In genomic region chr1:205270764-205271163, GRCh38 we compare ENCODE assay signal across 12 cellular contexts. TPM values are rescaled to one million over a fixed set of nuclear protein-coding genes. Genes with fewer than 3 reads are reported as not detected.
DNase-seq lines count a peak whose midpoint lies in the region; ATAC-seq, FAIRE-seq and TF ChIP-seq lines count a peak whose summit lies in the region.
"Had no signal": no experiment of that assay in that cellular context is flagged by ENCODE, and none has a peak within 500 bp of the region (broad histone marks: within the 10 kb centered on the region; RNA-seq: fewer than 3 reads in every experiment).

No MANE protein-coding gene starts in this region.

- H3K36me3 ChIP-seq in HepG2 (replicated peaks in 1 of 2; ENCODE audit: control insufficient read depth in 1 of 2, insufficient read depth in 2 of 2, low read length in 2 of 2) (no peaks in the 10 kb centered on the region), right lobe of liver (no peaks in the 10 kb centered on the region), OCI-LY7 (ENCODE audit: insufficient read depth, low read length) (no peaks in the 10 kb centered on the region), H7 (replicated peaks; ENCODE audit: control insufficient read depth, insufficient read depth, low read length) (no peaks in the 10 kb centered on the region; the same call in 1 of the 2 replicates)
- H3K36me3 ChIP-seq: colonic mucosa, upper lobe of right lung had no signal

- no peak overlapping the region for H3K4me3 ChIP-seq in HepG2 (replicated peaks in 1 of 3; ENCODE audit: insufficient read depth in 1 of 3, low read depth in 2 of 3, low read length in 3 of 3)
- no peak overlapping the region for H3K4me3 ChIP-seq in right lobe of liver
- no peak overlapping the region for H3K4me3 ChIP-seq in OCI-LY7 (ENCODE audit: low read depth, low read length, poor library complexity, severe bottlenecking)
- no peak overlapping the region for H3K4me3 ChIP-seq in H7 (ENCODE audit: insufficient read depth, low read depth, low read length)
- H3K4me3 ChIP-seq: colonic mucosa, upper lobe of right lung had no signal

- TF ChIP-seq EP300 in HepG2 (IDR thresholded peaks at IDR 0.05; ENCODE audit: low read depth in 2 of 2, low read length in 2 of 2): no peak
- no peak for TF ChIP-seq EP300 in HepG2 (CRISPR knock-in tag; IDR thresholded peaks at IDR 0.05; ENCODE audit: borderline replicate concordance)

- H3K9me3 ChIP-seq in HepG2 (ENCODE audit: low read length): no peaks in the 10 kb centered on the region
- no peaks in the 10 kb centered on the region for H3K9me3 ChIP-seq in right lobe of liver
- H3K9me3 ChIP-seq in OCI-LY7 (ENCODE audit: low read length): no peaks in the 10 kb centered on the region
- H3K9me3 ChIP-seq: colonic mucosa, upper lobe of right lung had no signal

- no peak overlapping the region for H3K27ac ChIP-seq in HepG2 (ENCODE audit: extremely low read length, insufficient read depth, low read length)
- H3K27ac ChIP-seq in right lobe of liver: no peak overlapping the region
- H3K27ac ChIP-seq in angular gyrus (ENCODE audit: low read depth, low read length): peak overlapping the region; percentile 95
- no peak overlapping the region for H3K27ac ChIP-seq in OCI-LY7 (ENCODE audit: low read depth, low read length, poor library complexity, severe bottlenecking)
- H3K27ac ChIP-seq: colonic mucosa, upper lobe of right lung had no signal

- DNase-seq in HepG2 (ENCODE audit: low spot score): peak; percentile 65
- DNase-seq in right lobe of liver: no peak
- DNase-seq in hippocampal formation (lab: John Stamatoyannopoulos, UW): peak; percentile 48 to 59
- no peak for DNase-seq in OCI-LY7 (ENCODE audit: low spot score)
- DNase-seq in DMS 273 (lab: John Stamatoyannopoulos, UW; ENCODE audit: unreplicated experiment): no peak
- no peak for DNase-seq in HuH-7.5 (ENCODE audit: low spot score)
- DNase-seq in H7: no peak
- DNase-seq: colonic mucosa, KG1, upper lobe of right lung had no signal

- CTCF ChIA-PET in HepG2 (lab: Yijun Ruan, JAX; ENCODE audit: low intra/inter-chr PET ratio, low total read pairs): interaction anchor here (0.7 to 5.5 kb wide), 2 partner anchors 53 to 65 kb away, joined by 3 to 150 read pairs; partner anchors contain the start of gene NUAK2
- CTCF ChIA-PET in OCI-LY7 (lab: Charles Lee; ENCODE audit: unreplicated experiment): interaction anchor here (0.8 to 2.1 kb wide), 4 partner anchors 13 to 56 kb away, joined by 4 to 17 read pairs (median 4); no protein-coding TSS in a partner anchor

- peaks cover 5 to 30% of the 10 kb centered on the region in 2 experiments for H3K27me3 ChIP-seq in HepG2 (ENCODE audit: control insufficient read depth in 1 of 2, insufficient read depth in 2 of 2, low read length in 2 of 2)
- H3K27me3 ChIP-seq in right lobe of liver: no peaks in the 10 kb centered on the region
- no peaks in the 10 kb centered on the region for H3K27me3 ChIP-seq in H7 (ENCODE audit: control insufficient read depth, insufficient read depth, low read length)
- H3K27me3 ChIP-seq: colonic mucosa, upper lobe of right lung had no signal

- intact Hi-C loops in HepG2 (cut with micrococcal nuclease; ENCODE audit: unreplicated experiment): no loop called here
- intact Hi-C loops in right lobe of liver (cut with DNase I): loop anchor here in 1 of 2 donors (5.0 kb wide), 1 partner anchor 57 kb away; no protein-coding TSS in a partner anchor
- intact Hi-C loops in OCI-LY7 (cut with micrococcal nuclease; ENCODE audit: unreplicated experiment): loop anchor here (5.0 kb wide), 3 partner anchors 43 to 217 kb away; partner anchors contain the start of gene TMCC2

- no peak for TF ChIP-seq RAD21 in HepG2 (CRISPR knock-in tag; IDR thresholded peaks at IDR 0.05)

- no TSS peak for BruUV-seq in HepG2 (replicated peaks; lab: Mats Ljungman, UMichigan)
- no TSS peak for BruUV-seq in OCI-LY7 (replicated peaks; lab: Mats Ljungman, UMichigan)

- no peak overlapping the region for H2AFZ ChIP-seq in HepG2 (ENCODE audit: low read length)
- H2AFZ ChIP-seq in OCI-LY7 (ENCODE audit: low read length): no peak overlapping the region

- no peaks in the 10 kb centered on the region for H4K20me1 ChIP-seq in HepG2 (ENCODE audit: insufficient read depth, low read length)
- no peaks in the 10 kb centered on the region for H4K20me1 ChIP-seq in OCI-LY7 (ENCODE audit: insufficient read depth, low read length)

- H3K4me2 ChIP-seq in HepG2 (ENCODE audit: low read depth, low read length) (0 out of 2 replicates have a peak overlapping the region, but pooled peaks have one; percentile 15), OCI-LY7 (ENCODE audit: low read length) (no peak overlapping the region)

- in situ Hi-C loops in HepG2 (cut with HindIII; ENCODE audit: extremely low pct_ligation_motif_present, low pct_unique_long_range_greater_than_20kb): loop anchor here (5.0 kb wide), 1 partner anchor 52 kb away; the partner anchor contains the start of gene NUAK2

- WGBS in HepG2 (ENCODE audit: low lambda C conversion rate): 18% methylated on average over 8 of the region's 8 CpGs
- 65% methylated on average over 4 of the region's 8 CpGs for WGBS in right lobe of liver (ENCODE audit: insufficient coverage, low coverage, low lambda C conversion rate, missing lambda C conversion rate)

- POLR2A ChIA-PET in HepG2 (lab: Yijun Ruan, JAX) (interaction anchor here (0.7 to 1.7 kb wide), 3 partner anchors 31 to 60 kb away, joined by 3 to 8 read pairs (median 3); partner anchors contain the start of gene DSTYK), OCI-LY7 (lab: Charles Lee) (interaction anchor here (0.9 to 1.4 kb wide), 4 partner anchors 9 to 126 kb away, joined by 3 to 5 read pairs (median 4); no protein-coding TSS in a partner anchor)

- H3K9ac ChIP-seq in HepG2 (ENCODE audit: insufficient read depth, low read depth, low read length): no peak overlapping the region

- peak; percentile 7 for ATAC-seq in HepG2
- ATAC-seq in right lobe of liver: no peak
- ATAC-seq: upper lobe of right lung had no signal

- TF ChIP-seq POLR2A in HepG2 (IDR thresholded peaks at IDR 0.05; ENCODE audit: insufficient read depth in 1 of 2, low read depth in 2 of 2, low read length in 2 of 2) (no peak), right lobe of liver (IDR thresholded peaks at IDR 0.05) (no peak)

- no peak for TF ChIP-seq CTCF in HepG2 (CRISPR knock-in tag; IDR thresholded peaks at IDR 0.05)
- TF ChIP-seq CTCF in right lobe of liver (IDR thresholded peaks at IDR 0.05): no peak
- TF ChIP-seq CTCF in OCI-LY7 (conservative IDR thresholded peaks at IDR 0.05; ENCODE audit: low read length): no peak

- FAIRE-seq in HepG2 (lab: Jason Lieb, UNC): no peak
- FAIRE-seq: TTC549 had no signal

- H3K4me1 ChIP-seq in HepG2 (ENCODE audit: insufficient read depth, low read length): peaks cover 32% of the 10 kb centered on the region
- H3K4me1 ChIP-seq in right lobe of liver: peaks cover 0 to 3% (median 0%) of the 10 kb centered on the region in 4 donors
- H3K4me1 ChIP-seq in OCI-LY7 (ENCODE audit: insufficient read depth, low read length, poor library complexity, severe bottlenecking): peaks cover 39% of the 10 kb centered on the region

- H3K79me2 ChIP-seq in HepG2 (ENCODE audit: insufficient read depth, low read length) (no peaks in the 10 kb centered on the region), OCI-LY7 (ENCODE audit: insufficient read depth, low read depth, low read length) (no peaks in the 10 kb centered on the region)

- no peaks in the 10 kb centered on the region for H3K9me2 ChIP-seq in OCI-LY7 (ENCODE audit: insufficient read depth, low read length)

RNA-seq across cellular contexts. Expression of gene TMCC2, which starts 43.0 kb away (rescaled TPM):
- 0.21 and 0.24 TPM in 2 replicates for total RNA-seq in HepG2 (2016; rRNA removed; fragmentation: Illumina TruSeq; extraction: Trizol)
- total RNA-seq in HepG2 (2016; cell fraction: cytosol; rRNA removed; fragmentation: Illumina TruSeq; extraction: Trizol; ENCODE audit: low read depth): 0.35 and 0.71 TPM in 2 replicates
- 0.13 and 0.22 TPM in 2 replicates for total RNA-seq in HepG2 (2016; cell fraction: insoluble cytoplasmic fraction; rRNA removed; fragmentation: Illumina TruSeq; extraction: Trizol)
- 0.19 and 0.24 TPM in 2 replicates for total RNA-seq in HepG2 (2016; cell fraction: membrane; rRNA removed; fragmentation: Illumina TruSeq; extraction: Trizol)
- total RNA-seq in HepG2 (2016; cell fraction: nucleus; rRNA removed; fragmentation: Illumina TruSeq; extraction: Trizol): 0.28 and 0.37 TPM in 2 replicates
- 0.12 and 0.26 TPM in 2 replicates for polyA plus RNA-seq in HepG2 (2011; rRNA removed)
- 0.09 and 0.12 TPM in 2 replicates for polyA plus RNA-seq in HepG2 (2011; cell fraction: cytosol; rRNA removed)
- 0.23 and 0.36 TPM in 2 replicates for polyA plus RNA-seq in HepG2 (2011; cell fraction: nucleus; rRNA removed)
- 0.07 and 0.23 TPM in 2 replicates for polyA plus RNA-seq in HepG2 (2012)
- polyA plus RNA-seq in HepG2 (2016; cell fraction: cytosol; fragmentation: Illumina TruSeq; extraction: Trizol; ENCODE audit: low read depth): 0.05 and 0.09 TPM in 2 replicates
- 0.11 and 0.27 TPM in 2 replicates for polyA plus RNA-seq in HepG2 (2016; cell fraction: insoluble cytoplasmic fraction; fragmentation: Illumina TruSeq; extraction: Trizol; ENCODE audit: low read depth)
- 0.16 and 0.31 TPM in 2 replicates for polyA plus RNA-seq in HepG2 (2016; cell fraction: membrane; fragmentation: Illumina TruSeq; extraction: Trizol; ENCODE audit: low read depth)
- 0.20 and 0.56 TPM in 2 replicates for polyA plus RNA-seq in HepG2 (2016; cell fraction: nucleus; fragmentation: Illumina TruSeq; extraction: Trizol; ENCODE audit: insufficient read depth, low read depth)
- 0.78 and 3.1 TPM in 2 replicates for polyA minus RNA-seq in HepG2 (2011; rRNA and poly(A)+ RNA removed; ENCODE audit: low replicate concordance)
- not detected in 2 replicates for polyA minus RNA-seq in HepG2 (2011; cell fraction: cytosol; rRNA and poly(A)+ RNA removed)
- 0.26 TPM in 1 of 2 replicates, not detected in the other for polyA minus RNA-seq in HepG2 (2011; cell fraction: nucleus; rRNA and poly(A)+ RNA removed)
- total RNA-seq in right lobe of liver: 1 to 10 TPM in 1 of 6 experiments, under 1 TPM in 5; 0.14 to 5.9 (median 0.30) TPM
- 7.0 and 7.8 TPM in 2 replicates for total RNA-seq in OCI-LY7 (2014; rRNA removed; shearing (Covaris generic))
- total RNA-seq in OCI-LY7 (2022): 5.2 and 6.2 TPM in 2 replicates
- 13.6 and 19.3 TPM in 2 replicates for total RNA-seq in H7 (2014; rRNA removed; shearing (Covaris generic))

RNA-seq across cellular contexts. Expression of gene NUAK2, which starts 50.8 kb away (rescaled TPM):
- total RNA-seq in HepG2 (2016; rRNA removed; fragmentation: Illumina TruSeq; extraction: Trizol) (1.1 and 1.2 TPM in 2 replicates), right lobe of liver (1 to 10 TPM in 5 of 6 experiments, under 1 TPM in 1; 0.88 to 5.1 (median 2.1) TPM), OCI-LY7 (2022) (5.3 and 7.9 TPM in 2 replicates)
- 0.10 and 0.18 TPM in 2 replicates for total RNA-seq in HepG2 (2016; cell fraction: cytosol; rRNA removed; fragmentation: Illumina TruSeq; extraction: Trizol; ENCODE audit: low read depth)
- 0.79 and 1.1 TPM in 2 replicates for total RNA-seq in HepG2 (2016; cell fraction: insoluble cytoplasmic fraction; rRNA removed; fragmentation: Illumina TruSeq; extraction: Trizol)
- total RNA-seq in HepG2 (2016; cell fraction: membrane; rRNA removed; fragmentation: Illumina TruSeq; extraction: Trizol): 0.65 and 0.71 TPM in 2 replicates
- 1.5 and 1.6 TPM in 2 replicates for total RNA-seq in HepG2 (2016; cell fraction: nucleus; rRNA removed; fragmentation: Illumina TruSeq; extraction: Trizol)
- 0.68 and 0.75 TPM in 2 replicates for polyA plus RNA-seq in HepG2 (2011; rRNA removed)
- 0.47 and 0.54 TPM in 2 replicates for polyA plus RNA-seq in HepG2 (2011; cell fraction: cytosol; rRNA removed)
- polyA plus RNA-seq in HepG2 (2011; cell fraction: nucleus; rRNA removed): 1.2 TPM in 2 replicates
- polyA plus RNA-seq in HepG2 (2012): 0.35 and 0.38 TPM in 2 replicates
- polyA plus RNA-seq in HepG2 (2016; cell fraction: cytosol; fragmentation: Illumina TruSeq; extraction: Trizol; ENCODE audit: low read depth): 0.17 and 0.19 TPM in 2 replicates
- 0.99 and 1.4 TPM in 2 replicates for polyA plus RNA-seq in HepG2 (2016; cell fraction: insoluble cytoplasmic fraction; fragmentation: Illumina TruSeq; extraction: Trizol; ENCODE audit: low read depth)
- 0.41 and 0.78 TPM in 2 replicates for polyA plus RNA-seq in HepG2 (2016; cell fraction: membrane; fragmentation: Illumina TruSeq; extraction: Trizol; ENCODE audit: low read depth)
- polyA plus RNA-seq in HepG2 (2016; cell fraction: nucleus; fragmentation: Illumina TruSeq; extraction: Trizol; ENCODE audit: insufficient read depth, low read depth): 2.5 and 3.1 TPM in 2 replicates
- 1.7 and 4.8 TPM in 2 replicates for polyA minus RNA-seq in HepG2 (2011; rRNA and poly(A)+ RNA removed; ENCODE audit: low replicate concordance)
- polyA minus RNA-seq in HepG2 (2011; cell fraction: cytosol; rRNA and poly(A)+ RNA removed): 0.89 and 1.3 TPM in 2 replicates
- polyA minus RNA-seq in HepG2 (2011; cell fraction: nucleus; rRNA and poly(A)+ RNA removed): 1.2 and 1.7 TPM in 2 replicates
- 6.5 and 9.1 TPM in 2 replicates for total RNA-seq in OCI-LY7 (2014; rRNA removed; shearing (Covaris generic))
- total RNA-seq in H7 (2014; rRNA removed; shearing (Covaris generic)): 9.2 and 9.8 TPM in 2 replicates

RNA-seq across cellular contexts. Expression of gene DSTYK, which starts 59.3 kb away (rescaled TPM):
- 4.8 and 6.1 TPM in 2 replicates for total RNA-seq in HepG2 (2016; rRNA removed; fragmentation: Illumina TruSeq; extraction: Trizol)
- 1.0 and 1.2 TPM in 2 replicates for total RNA-seq in HepG2 (2016; cell fraction: cytosol; rRNA removed; fragmentation: Illumina TruSeq; extraction: Trizol; ENCODE audit: low read depth)
- 4.8 and 5.9 TPM in 2 replicates for total RNA-seq in HepG2 (2016; cell fraction: insoluble cytoplasmic fraction; rRNA removed; fragmentation: Illumina TruSeq; extraction: Trizol)
- total RNA-seq in HepG2 (2016; cell fraction: membrane; rRNA removed; fragmentation: Illumina TruSeq; extraction: Trizol): 2.2 and 2.7 TPM in 2 replicates
- 4.2 and 5.3 TPM in 2 replicates for total RNA-seq in HepG2 (2016; cell fraction: nucleus; rRNA removed; fragmentation: Illumina TruSeq; extraction: Trizol)
- polyA plus RNA-seq in HepG2 (2011; rRNA removed): 2.5 and 2.6 TPM in 2 replicates
- polyA plus RNA-seq in HepG2 (2011; cell fraction: cytosol; rRNA removed): 1.4 and 2.1 TPM in 2 replicates
- 1.4 and 1.5 TPM in 2 replicates for polyA plus RNA-seq in HepG2 (2011; cell fraction: nucleus; rRNA removed)
- 2.5 and 2.8 TPM in 2 replicates for polyA plus RNA-seq in HepG2 (2012)
- polyA plus RNA-seq in HepG2 (2016; cell fraction: cytosol; fragmentation: Illumina TruSeq; extraction: Trizol; ENCODE audit: low read depth): 0.22 and 0.28 TPM in 2 replicates
- polyA plus RNA-seq in HepG2 (2016; cell fraction: insoluble cytoplasmic fraction; fragmentation: Illumina TruSeq; extraction: Trizol; ENCODE audit: low read depth): 3.7 TPM in 2 replicates
- 0.66 and 0.70 TPM in 2 replicates for polyA plus RNA-seq in HepG2 (2016; cell fraction: membrane; fragmentation: Illumina TruSeq; extraction: Trizol; ENCODE audit: low read depth)
- 3.9 and 4.3 TPM in 2 replicates for polyA plus RNA-seq in HepG2 (2016; cell fraction: nucleus; fragmentation: Illumina TruSeq; extraction: Trizol; ENCODE audit: insufficient read depth, low read depth)
- polyA minus RNA-seq in HepG2 (2011; rRNA and poly(A)+ RNA removed; ENCODE audit: low replicate concordance): 4.2 and 16.5 TPM in 2 replicates
- polyA minus RNA-seq in HepG2 (2011; cell fraction: cytosol; rRNA and poly(A)+ RNA removed): 2.4 and 2.5 TPM in 2 replicates
- polyA minus RNA-seq in HepG2 (2011; cell fraction: nucleus; rRNA and poly(A)+ RNA removed): 5.3 and 5.9 TPM in 2 replicates
- total RNA-seq in right lobe of liver: 1 to 10 TPM; 2.5 to 2.9 (median 2.6) TPM
- 4.7 and 5.0 TPM in 2 replicates for total RNA-seq in OCI-LY7 (2014; rRNA removed; shearing (Covaris generic))
- total RNA-seq in OCI-LY7 (2022): 6.6 TPM in 2 replicates
- total RNA-seq in H7 (2014; rRNA removed; shearing (Covaris generic)): 10.9 and 13.9 TPM in 2 replicates

Comparison
In these comparisons a context has a peak if more than half of its experiments do, and no peak if none do; other contexts are left out.
1. DNase-seq: peak in HepG2 (single experiment) and hippocampal formation (2 of 2); none in right lobe of liver (0 of 3), OCI-LY7 (single experiment), DMS 273 (single experiment), HuH-7.5 (single experiment) and H7 (single experiment).